20 cellular contexts compared by ENCODE assay signal in the genomic region with DNA sequence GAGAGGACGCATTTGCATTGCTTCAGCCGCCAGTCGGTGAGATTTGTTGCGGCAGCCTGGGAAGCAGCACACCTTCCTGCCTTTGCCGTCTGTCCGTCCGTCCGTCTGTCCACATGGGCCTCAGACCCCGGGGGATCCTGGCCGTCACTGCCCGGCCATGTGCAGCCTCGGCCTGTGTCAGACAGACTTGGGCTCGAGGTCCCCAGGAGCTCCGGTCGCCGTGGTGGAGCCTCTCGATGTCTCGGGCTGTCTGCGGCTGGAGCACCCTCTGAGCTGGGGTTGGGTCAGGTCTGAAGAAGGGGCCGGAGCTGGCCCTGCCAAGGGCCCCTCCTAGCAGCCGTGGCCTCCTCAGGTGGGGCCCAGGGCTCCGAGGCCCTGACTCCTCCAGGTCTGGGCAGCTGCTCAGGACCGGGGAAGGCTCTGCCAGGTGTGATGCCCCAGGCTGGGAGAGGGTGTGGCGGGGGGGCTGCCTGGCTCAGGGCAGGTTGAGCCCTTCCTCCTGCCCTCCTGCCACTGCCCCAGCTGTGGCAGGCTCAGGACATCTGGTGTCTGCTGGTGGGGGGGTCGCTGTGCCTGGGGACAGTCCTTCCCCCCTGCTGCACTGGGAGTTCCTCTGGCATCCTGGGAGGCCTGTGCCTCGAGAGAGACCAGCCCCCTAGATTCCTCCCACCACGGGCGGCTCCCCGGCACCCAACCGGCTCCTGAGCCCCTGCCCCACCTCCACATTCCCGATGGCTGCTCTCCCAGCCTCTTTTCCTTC. TPM values are rescaled to one million over a fixed set of nuclear protein-coding genes. Genes with fewer than 3 reads are reported as not detected.
DNase-seq lines count a peak whose midpoint lies in the region; ATAC-seq, FAIRE-seq and TF ChIP-seq lines count a peak whose summit lies in the region.
"Had no signal": no experiment of that assay in that cellular context is flagged by ENCODE, and none has a peak within 500 bp of the region (broad histone marks: within the 10 kb centered on the region; RNA-seq: fewer than 3 reads in every experiment).

No MANE protein-coding gene starts in this region.

- no peaks in the 10 kb centered on the region for H3K79me2 ChIP-seq in HepG2 (ENCODE audit: insufficient read depth, low read length)

- H3K36me3 ChIP-seq in HepG2 (replicated peaks in 1 of 2; ENCODE audit: control insufficient read depth in 1 of 2, insufficient read depth in 2 of 2, low read length in 2 of 2) = peaks cover 0 to 1% of the 10 kb centered on the region in 2 experiments; a peak in 2 of 5 replicates
- H3K36me3 ChIP-seq: vagina had no signal

- no peak overlapping the region for H3K9ac ChIP-seq in HepG2 (ENCODE audit: insufficient read depth, low read depth, low read length)

- intact Hi-C loops in Right ventricle myocardium inferior (cut with DNase I) (no loop called here), left ventricle myocardium superior (cut with micrococcal nuclease) (no loop called here), HepG2 (cut with micrococcal nuclease; ENCODE audit: unreplicated experiment) (no loop called here)
- intact Hi-C loops in activated T-helper 2 cell treated with anti-CD3 and anti-CD28 coated beads, Interferon-gamma antibody, Interleukin-2, Interleukin-4, amounts not matched to agents 10 μg/mL and 5 μg/mL and 100 μg/mL, durations not matched to agents 14 hours and 24 hours and 36 hours (cut with micrococcal nuclease) = no loop called here

- no peaks in the 10 kb centered on the region for H3K9me3 ChIP-seq in HepG2 (ENCODE audit: low read length)
- H3K9me3 ChIP-seq: vagina had no signal

- peaks cover 5% of the 10 kb centered on the region for H3K27me3 Mint-ChIP-seq in activated T-helper 2 cell treated with anti-CD3 and anti-CD28 coated beads, Interferon-gamma antibody, Interleukin-2, Interleukin-4, amounts not matched to agents 10 μg/mL and 5 μg/mL and 100 μg/mL, durations not matched to agents 14 hours and 24 hours and 36 hours (ENCODE audit: low read depth)

- no TSS peak for BruUV-seq in HepG2 (replicated peaks; lab: Mats Ljungman, UMichigan)

- no peak for TF ChIP-seq CTCF in HepG2 (CRISPR knock-in tag; IDR thresholded peaks at IDR 0.05)

- no peak for FAIRE-seq in HepG2 (lab: Jason Lieb, UNC)

- no peak overlapping the region for H3K27ac Mint-ChIP-seq in activated T-helper 2 cell treated with anti-CD3 and anti-CD28 coated beads, Interferon-gamma antibody, Interleukin-2, Interleukin-4, amounts not matched to agents 10 μg/mL and 5 μg/mL and 100 μg/mL, durations not matched to agents 14 hours and 24 hours and 36 hours
- H3K27ac Mint-ChIP-seq: activated naive CD4-positive, alpha-beta T cell treated with anti-CD3 and anti-CD28 coated beads, Interleukin-2, amount 10 ng/mL, durations not matched to agents 7 days and 5 days; dendritic cell treated with granulocyte-macrophage colony-stimulating factor and Interleukin-4, amounts not matched to agents 40 ng/mL and 50 ng/mL, for 4 days; memory B cell; stimulated activated naive CD8-positive, alpha-beta T cell treated with anti-CD3 and anti-CD28 coated beads, Interleukin-15, Interleukin-2, amounts not matched to agents 100 ng/mL and 50 ng/mL, for 24 hours had no signal

- no peak for TF ChIP-seq RAD21 in HepG2 (CRISPR knock-in tag; IDR thresholded peaks at IDR 0.05)

- H4K20me1 ChIP-seq in HepG2 (ENCODE audit: insufficient read depth, low read length) = no peaks in the 10 kb centered on the region

- 81% methylated on average over 26 of the region's 31 CpGs for WGBS in HepG2 (ENCODE audit: low lambda C conversion rate)

- peaks cover 8% of the 10 kb centered on the region for H3K4me1 Mint-ChIP-seq in activated T-helper 2 cell treated with anti-CD3 and anti-CD28 coated beads, Interferon-gamma antibody, Interleukin-2, Interleukin-4, amounts not matched to agents 10 μg/mL and 5 μg/mL and 100 μg/mL, durations not matched to agents 14 hours and 24 hours and 36 hours (ENCODE audit: low read depth)

- CTCF ChIA-PET in HepG2 (lab: Yijun Ruan, JAX; ENCODE audit: low intra/inter-chr PET ratio, low total read pairs) = no interaction called here

- TF ChIP-seq POLR2A in HepG2 (IDR thresholded peaks at IDR 0.05; ENCODE audit: insufficient read depth in 1 of 2, low read depth in 2 of 2, low read length in 2 of 2) = no peak

- no peak overlapping the region for H3K27ac ChIP-seq in HepG2 (ENCODE audit: extremely low read length, insufficient read depth, low read length)
- H3K27ac ChIP-seq: vagina had no signal

- TF ChIP-seq EP300 in HepG2 (IDR thresholded peaks at IDR 0.05; ENCODE audit: low read depth in 2 of 2, low read length in 2 of 2) (no peak), HepG2 (CRISPR knock-in tag; IDR thresholded peaks at IDR 0.05; ENCODE audit: borderline replicate concordance) (no peak)

- H3K27me3 ChIP-seq in HepG2 (ENCODE audit: control insufficient read depth in 1 of 2, insufficient read depth in 2 of 2, low read length in 2 of 2) = peaks cover 0 to 8% of the 10 kb centered on the region in 2 experiments; a peak in 1 of 5 replicates
- H3K27me3 ChIP-seq: vagina had no signal

- no peak overlapping the region for H3K4me3 ChIP-seq in HepG2 (replicated peaks in 1 of 3; ENCODE audit: insufficient read depth in 1 of 3, low read depth in 2 of 3, low read length in 3 of 3)
- H3K4me3 ChIP-seq: vagina had no signal

- peaks cover 27% of the 10 kb centered on the region for H3K4me1 ChIP-seq in HepG2 (ENCODE audit: insufficient read depth, low read length)
- H3K4me1 ChIP-seq: vagina had no signal

- DNase-seq in Right ventricle myocardium inferior (ENCODE audit: missing footprints) (peak; percentile 62), left ventricle myocardium superior (no peak), HepG2 (ENCODE audit: low spot score) (no peak), ureter (ENCODE audit: low spot score) (peak; percentile 36), hypothalamus (lab: John Stamatoyannopoulos, UW) (no peak), NCI-H2227 treated with DMSO at 0.1 percent for 48 hours (lab: John Stamatoyannopoulos, UW) (no peak)
- DNase-seq in activated T-helper 2 cell treated with anti-CD3 and anti-CD28 coated beads, Interferon-gamma antibody, Interleukin-2, Interleukin-4, amounts not matched to agents 10 μg/mL and 5 μg/mL and 100 μg/mL, durations not matched to agents 14 hours and 24 hours and 36 hours (ENCODE audit: low spot score) = peak; percentile 6
- DNase-seq: activated naive CD4-positive, alpha-beta T cell treated with anti-CD3 and anti-CD28 coated beads, Interleukin-2, amount 10 ng/mL, durations not matched to agents 7 days and 5 days; MM.1S; naive thymus-derived CD8-positive, alpha-beta T cell; NCI-H2029; NCI-H510A had no signal

- POLR2A ChIA-PET in HepG2 (lab: Yijun Ruan, JAX) = interaction anchor here (1.1 to 2.2 kb wide), 3 partner anchors 12 to 51 kb away, joined by 3 to 5 read pairs (median 4); a partner anchor contains a TSS

- in situ Hi-C loops in HepG2 (cut with HindIII; ENCODE audit: extremely low pct_ligation_motif_present, low pct_unique_long_range_greater_than_20kb) = no loop called here

- ATAC-seq in Right ventricle myocardium inferior = no peak
- ATAC-seq in left ventricle myocardium superior = no peak
- ATAC-seq in HepG2 = peak; percentile 2
- ATAC-seq in GM19463 (IDR thresholded peaks at IDR 0.05; ENCODE audit: unreplicated experiment) = no peak
- ATAC-seq: esophagus mucosa; naive thymus-derived CD8-positive, alpha-beta T cell had no signal

- H3K4me2 ChIP-seq in HepG2 (ENCODE audit: low read depth, low read length) = no peak overlapping the region

- H2AFZ ChIP-seq in HepG2 (ENCODE audit: low read length) = no peak overlapping the region

- peaks cover 3% of the 10 kb centered on the region for H3K36me3 Mint-ChIP-seq in activated T-helper 2 cell treated with anti-CD3 and anti-CD28 coated beads, Interferon-gamma antibody, Interleukin-2, Interleukin-4, amounts not matched to agents 10 μg/mL and 5 μg/mL and 100 μg/mL, durations not matched to agents 14 hours and 24 hours and 36 hours (ENCODE audit: low read depth)

- peaks cover 20% of the 10 kb centered on the region for H3K9me3 Mint-ChIP-seq in activated T-helper 2 cell treated with anti-CD3 and anti-CD28 coated beads, Interferon-gamma antibody, Interleukin-2, Interleukin-4, amounts not matched to agents 10 μg/mL and 5 μg/mL and 100 μg/mL, durations not matched to agents 14 hours and 24 hours and 36 hours

- H3K4me3 Mint-ChIP-seq in activated T-helper 2 cell treated with anti-CD3 and anti-CD28 coated beads, Interferon-gamma antibody, Interleukin-2, Interleukin-4, amounts not matched to agents 10 μg/mL and 5 μg/mL and 100 μg/mL, durations not matched to agents 14 hours and 24 hours and 36 hours (ENCODE audit: low read depth) = no peak overlapping the region
- H3K4me3 Mint-ChIP-seq: activated naive CD4-positive, alpha-beta T cell treated with anti-CD3 and anti-CD28 coated beads, Interleukin-2, amount 10 ng/mL, durations not matched to agents 7 days and 5 days; dendritic cell treated with granulocyte-macrophage colony-stimulating factor and Interleukin-4, amounts not matched to agents 40 ng/mL and 50 ng/mL, for 4 days; memory B cell; stimulated activated naive CD8-positive, alpha-beta T cell treated with anti-CD3 and anti-CD28 coated beads, Interleukin-15, Interleukin-2, amounts not matched to agents 100 ng/mL and 50 ng/mL, for 24 hours had no signal

RNA-seq across cellular contexts. Expression of a gene that starts 11.8 kb away (rescaled TPM):
- total RNA-seq in Right ventricle myocardium inferior = 0.30 TPM
- 0.52 TPM for total RNA-seq in left ventricle myocardium superior
- total RNA-seq in activated T-helper 2 cell treated with anti-CD3 and anti-CD28 coated beads, Interferon-gamma antibody, Interleukin-2, Interleukin-4, amounts not matched to agents 10 μg/mL and 5 μg/mL and 100 μg/mL, durations not matched to agents 14 hours and 24 hours and 36 hours = 3.2 and 3.9 TPM in 2 replicates
- 104 and 107 TPM in 2 replicates for total RNA-seq in HepG2 (2016; rRNA removed; fragmentation: Illumina TruSeq; extraction: Trizol)
- total RNA-seq in HepG2 (2016; cell fraction: cytosol; rRNA removed; fragmentation: Illumina TruSeq; extraction: Trizol; ENCODE audit: low read depth) = 27.0 and 30.1 TPM in 2 replicates
- 108 and 118 TPM in 2 replicates for total RNA-seq in HepG2 (2016; cell fraction: insoluble cytoplasmic fraction; rRNA removed; fragmentation: Illumina TruSeq; extraction: Trizol)
- total RNA-seq in HepG2 (2016; cell fraction: membrane; rRNA removed; fragmentation: Illumina TruSeq; extraction: Trizol) = 67.8 and 70.6 TPM in 2 replicates
- 43.9 and 53.0 TPM in 2 replicates for total RNA-seq in HepG2 (2016; cell fraction: nucleus; rRNA removed; fragmentation: Illumina TruSeq; extraction: Trizol)
- polyA plus RNA-seq in HepG2 (2011; rRNA removed) = 53.5 and 71.4 TPM in 2 replicates
- 52.8 and 126 TPM in 2 replicates for polyA plus RNA-seq in HepG2 (2011; cell fraction: cytosol; rRNA removed)
- polyA plus RNA-seq in HepG2 (2011; cell fraction: nucleus; rRNA removed) = 167 and 187 TPM in 2 replicates
- polyA plus RNA-seq in HepG2 (2012) = 34.5 and 40.6 TPM in 2 replicates
- 23.8 and 25.7 TPM in 2 replicates for polyA plus RNA-seq in HepG2 (2016; cell fraction: cytosol; fragmentation: Illumina TruSeq; extraction: Trizol; ENCODE audit: low read depth)
- polyA plus RNA-seq in HepG2 (2016; cell fraction: insoluble cytoplasmic fraction; fragmentation: Illumina TruSeq; extraction: Trizol; ENCODE audit: low read depth) = 96.8 and 121 TPM in 2 replicates
- polyA plus RNA-seq in HepG2 (2016; cell fraction: membrane; fragmentation: Illumina TruSeq; extraction: Trizol; ENCODE audit: low read depth) = 48.5 and 51.3 TPM in 2 replicates
- polyA plus RNA-seq in HepG2 (2016; cell fraction: nucleus; fragmentation: Illumina TruSeq; extraction: Trizol; ENCODE audit: insufficient read depth, low read depth) = 84.0 and 95.2 TPM in 2 replicates
- 114 TPM in 1 of 2 replicates, not detected in the other for polyA minus RNA-seq in HepG2 (2011; rRNA and poly(A)+ RNA removed; ENCODE audit: low replicate concordance)
- polyA minus RNA-seq in HepG2 (2011; cell fraction: cytosol; rRNA and poly(A)+ RNA removed) = 45.5 and 50.7 TPM in 2 replicates
- 32.4 and 35.0 TPM in 2 replicates for polyA minus RNA-seq in HepG2 (2011; cell fraction: nucleus; rRNA and poly(A)+ RNA removed)
- total RNA-seq in ureter = 0.49 TPM
- total RNA-seq: esophagus mucosa; naive thymus-derived CD8-positive, alpha-beta T cell; pulmonary artery endothelial cell; vagina had no signal
- polyA plus RNA-seq: AG04450; naive thymus-derived CD8-positive, alpha-beta T cell had no signal

RNA-seq across cellular contexts. Expression of a gene that starts 37.9 kb away (rescaled TPM):
- total RNA-seq in Right ventricle myocardium inferior (1.2 TPM), left ventricle myocardium superior (1.4 TPM), HepG2 (2016; rRNA removed; fragmentation: Illumina TruSeq; extraction: Trizol) (not detected in 2 replicates), ureter (0.57 TPM)
- 42.0 and 44.7 TPM in 2 replicates for total RNA-seq in activated T-helper 2 cell treated with anti-CD3 and anti-CD28 coated beads, Interferon-gamma antibody, Interleukin-2, Interleukin-4, amounts not matched to agents 10 μg/mL and 5 μg/mL and 100 μg/mL, durations not matched to agents 14 hours and 24 hours and 36 hours
- not detected in 2 replicates for total RNA-seq in HepG2 (2016; cell fraction: cytosol; rRNA removed; fragmentation: Illumina TruSeq; extraction: Trizol; ENCODE audit: low read depth)
- total RNA-seq in HepG2 (2016; cell fraction: insoluble cytoplasmic fraction; rRNA removed; fragmentation: Illumina TruSeq; extraction: Trizol) = 0.11 TPM in 1 of 2 replicates, not detected in the other
- total RNA-seq in HepG2 (2016; cell fraction: membrane; rRNA removed; fragmentation: Illumina TruSeq; extraction: Trizol) = 0.09 TPM in 1 of 2 replicates, not detected in the other
- 0.59 TPM in 1 of 2 replicates, not detected in the other for total RNA-seq in HepG2 (2016; cell fraction: nucleus; rRNA removed; fragmentation: Illumina TruSeq; extraction: Trizol)
- 0.04 and 0.31 TPM in 2 replicates for polyA plus RNA-seq in HepG2 (2011; rRNA removed)
- 0.15 and 0.24 TPM in 2 replicates for polyA plus RNA-seq in HepG2 (2011; cell fraction: cytosol; rRNA removed)
- polyA plus RNA-seq in HepG2 (2011; cell fraction: nucleus; rRNA removed) = 0.18 and 0.19 TPM in 2 replicates
- not detected in 2 replicates for polyA plus RNA-seq in HepG2 (2012)
- 0.41 TPM in 1 of 2 replicates, not detected in the other for polyA plus RNA-seq in HepG2 (2016; cell fraction: cytosol; fragmentation: Illumina TruSeq; extraction: Trizol; ENCODE audit: low read depth)
- polyA plus RNA-seq in HepG2 (2016; cell fraction: insoluble cytoplasmic fraction; fragmentation: Illumina TruSeq; extraction: Trizol; ENCODE audit: low read depth) = not detected in 2 replicates
- not detected in 2 replicates for polyA plus RNA-seq in HepG2 (2016; cell fraction: membrane; fragmentation: Illumina TruSeq; extraction: Trizol; ENCODE audit: low read depth)
- not detected in 2 replicates for polyA plus RNA-seq in HepG2 (2016; cell fraction: nucleus; fragmentation: Illumina TruSeq; extraction: Trizol; ENCODE audit: insufficient read depth, low read depth)
- 0.70 TPM in 1 of 2 replicates, not detected in the other for polyA minus RNA-seq in HepG2 (2011; rRNA and poly(A)+ RNA removed; ENCODE audit: low replicate concordance)
- polyA minus RNA-seq in HepG2 (2011; cell fraction: cytosol; rRNA and poly(A)+ RNA removed) = not detected in 2 replicates
- not detected in 2 replicates for polyA minus RNA-seq in HepG2 (2011; cell fraction: nucleus; rRNA and poly(A)+ RNA removed)
- total RNA-seq: pulmonary artery endothelial cell had no signal
- polyA plus RNA-seq: AG04450 had no signal

RNA-seq across cellular contexts. Expression of a gene that starts 44.2 kb away (rescaled TPM):
- total RNA-seq in Right ventricle myocardium inferior (not detected), left ventricle myocardium superior (not detected), HepG2 (2016; rRNA removed; fragmentation: Illumina TruSeq; extraction: Trizol) (0.20 and 0.72 TPM in 2 replicates), ureter (0.47 TPM)
- 1.3 and 1.9 TPM in 2 replicates for total RNA-seq in activated T-helper 2 cell treated with anti-CD3 and anti-CD28 coated beads, Interferon-gamma antibody, Interleukin-2, Interleukin-4, amounts not matched to agents 10 μg/mL and 5 μg/mL and 100 μg/mL, durations not matched to agents 14 hours and 24 hours and 36 hours
- total RNA-seq in HepG2 (2016; cell fraction: cytosol; rRNA removed; fragmentation: Illumina TruSeq; extraction: Trizol; ENCODE audit: low read depth) = 0.30 TPM in 1 of 2 replicates, not detected in the other
- 0.32 and 0.36 TPM in 2 replicates for total RNA-seq in HepG2 (2016; cell fraction: insoluble cytoplasmic fraction; rRNA removed; fragmentation: Illumina TruSeq; extraction: Trizol)
- total RNA-seq in HepG2 (2016; cell fraction: membrane; rRNA removed; fragmentation: Illumina TruSeq; extraction: Trizol) = 0.34 and 0.52 TPM in 2 replicates
- 0.72 and 0.75 TPM in 2 replicates for total RNA-seq in HepG2 (2016; cell fraction: nucleus; rRNA removed; fragmentation: Illumina TruSeq; extraction: Trizol)
- polyA plus RNA-seq in HepG2 (2011; rRNA removed) = 0.17 and 0.30 TPM in 2 replicates
- 0.14 and 0.27 TPM in 2 replicates for polyA plus RNA-seq in HepG2 (2011; cell fraction: cytosol; rRNA removed)
- 4.0 and 5.9 TPM in 2 replicates for polyA plus RNA-seq in HepG2 (2011; cell fraction: nucleus; rRNA removed)
- 0.87 and 1.1 TPM in 2 replicates for polyA plus RNA-seq in HepG2 (2012)
- polyA plus RNA-seq in HepG2 (2016; cell fraction: cytosol; fragmentation: Illumina TruSeq; extraction: Trizol; ENCODE audit: low read depth) = 0.07 TPM in 1 of 2 replicates, not detected in the other
- 0.29 and 0.79 TPM in 2 replicates for polyA plus RNA-seq in HepG2 (2016; cell fraction: insoluble cytoplasmic fraction; fragmentation: Illumina TruSeq; extraction: Trizol; ENCODE audit: low read depth)
- 0.31 and 0.40 TPM in 2 replicates for polyA plus RNA-seq in HepG2 (2016; cell fraction: membrane; fragmentation: Illumina TruSeq; extraction: Trizol; ENCODE audit: low read depth)
- 2.5 and 3.4 TPM in 2 replicates for polyA plus RNA-seq in HepG2 (2016; cell fraction: nucleus; fragmentation: Illumina TruSeq; extraction: Trizol; ENCODE audit: insufficient read depth, low read depth)
- 2.6 TPM in 1 of 2 replicates, not detected in the other for polyA minus RNA-seq in HepG2 (2011; rRNA and poly(A)+ RNA removed; ENCODE audit: low replicate concordance)
- polyA minus RNA-seq in HepG2 (2011; cell fraction: cytosol; rRNA and poly(A)+ RNA removed) = 1.1 and 1.4 TPM in 2 replicates
- polyA minus RNA-seq in HepG2 (2011; cell fraction: nucleus; rRNA and poly(A)+ RNA removed) = 1.9 and 2.1 TPM in 2 replicates
- total RNA-seq: esophagus mucosa; naive thymus-derived CD8-positive, alpha-beta T cell; pulmonary artery endothelial cell had no signal
- polyA plus RNA-seq: AG04450; naive thymus-derived CD8-positive, alpha-beta T cell had no signal

RNA-seq across cellular contexts. Expression of a gene that starts 48.7 kb away (rescaled TPM):
- not detected for total RNA-seq in Right ventricle myocardium inferior
- not detected for total RNA-seq in left ventricle myocardium superior
- total RNA-seq in activated T-helper 2 cell treated with anti-CD3 and anti-CD28 coated beads, Interferon-gamma antibody, Interleukin-2, Interleukin-4, amounts not matched to agents 10 μg/mL and 5 μg/mL and 100 μg/mL, durations not matched to agents 14 hours and 24 hours and 36 hours = 0.09 and 0.30 TPM in 2 replicates
- not detected in 2 replicates for total RNA-seq in HepG2 (2016; rRNA removed; fragmentation: Illumina TruSeq; extraction: Trizol)
- total RNA-seq in HepG2 (2016; cell fraction: cytosol; rRNA removed; fragmentation: Illumina TruSeq; extraction: Trizol; ENCODE audit: low read depth) = not detected in 2 replicates
- not detected in 2 replicates for total RNA-seq in HepG2 (2016; cell fraction: insoluble cytoplasmic fraction; rRNA removed; fragmentation: Illumina TruSeq; extraction: Trizol)
- total RNA-seq in HepG2 (2016; cell fraction: membrane; rRNA removed; fragmentation: Illumina TruSeq; extraction: Trizol) = not detected in 2 replicates
- not detected in 2 replicates for total RNA-seq in HepG2 (2016; cell fraction: nucleus; rRNA removed; fragmentation: Illumina TruSeq; extraction: Trizol)
- not detected in 2 replicates for polyA plus RNA-seq in HepG2 (2011; rRNA removed)
- polyA plus RNA-seq in HepG2 (2011; cell fraction: cytosol; rRNA removed) = not detected in 2 replicates
- not detected in 2 replicates for polyA plus RNA-seq in HepG2 (2011; cell fraction: nucleus; rRNA removed)
- polyA plus RNA-seq in HepG2 (2012) = not detected in 2 replicates
- not detected in 2 replicates for polyA plus RNA-seq in HepG2 (2016; cell fraction: cytosol; fragmentation: Illumina TruSeq; extraction: Trizol; ENCODE audit: low read depth)
- not detected in 2 replicates for polyA plus RNA-seq in HepG2 (2016; cell fraction: insoluble cytoplasmic fraction; fragmentation: Illumina TruSeq; extraction: Trizol; ENCODE audit: low read depth)
- not detected in 2 replicates for polyA plus RNA-seq in HepG2 (2016; cell fraction: membrane; fragmentation: Illumina TruSeq; extraction: Trizol; ENCODE audit: low read depth)
- polyA plus RNA-seq in HepG2 (2016; cell fraction: nucleus; fragmentation: Illumina TruSeq; extraction: Trizol; ENCODE audit: insufficient read depth, low read depth) = not detected in 2 replicates
- not detected in 2 replicates for polyA minus RNA-seq in HepG2 (2011; rRNA and poly(A)+ RNA removed; ENCODE audit: low replicate concordance)
- not detected in 2 replicates for polyA minus RNA-seq in HepG2 (2011; cell fraction: cytosol; rRNA and poly(A)+ RNA removed)
- not detected in 2 replicates for polyA minus RNA-seq in HepG2 (2011; cell fraction: nucleus; rRNA and poly(A)+ RNA removed)
- 0.21 TPM for total RNA-seq in ureter
- total RNA-seq: esophagus mucosa; naive thymus-derived CD8-positive, alpha-beta T cell; pulmonary artery endothelial cell; vagina had no signal
- polyA plus RNA-seq: AG04450; naive thymus-derived CD8-positive, alpha-beta T cell had no signal

Comparison
In these comparisons a context has a peak if more than half of its experiments do, and no peak if none do; other contexts are left out.
1. DNase-seq: peak in Right ventricle myocardium inferior (single experiment), activated T-helper 2 cell treated with anti-CD3 and anti-CD28 coated beads, Interferon-gamma antibody, Interleukin-2, Interleukin-4, amounts not matched to agents 10 μg/mL and 5 μg/mL and 100 μg/mL, durations not matched to agents 14 hours and 24 hours and 36 hours (single experiment) and ureter (single experiment); none in left ventricle myocardium superior (single experiment), HepG2 (single experiment), hypothalamus (0 of 51) and NCI-H2227 treated with DMSO at 0.1 percent for 48 hours (single experiment).
2. RNA of a gene that starts 37.9 kb away (total RNA-seq): 42.0 to 44.7 TPM in activated T-helper 2 cell treated with anti-CD3 and anti-CD28 coated beads, Interferon-gamma antibody, Interleukin-2, Interleukin-4, amounts not matched to agents 10 μg/mL and 5 μg/mL and 100 μg/mL, durations not matched to agents 14 hours and 24 hours and 36 hours; 1.4 TPM in left ventricle myocardium superior (single experiment), 1.2 TPM in Right ventricle myocardium inferior (single experiment), 0.57 TPM in ureter (single experiment) and 0.09 to 0.59 TPM in HepG2; every median in the first group is over 10 times any median in the second.